Comparison of ENCODE assay signal across 13 cellular contexts in genomic region chr4:2949782-2950125, GRCh38.
"Had no signal": no experiment of that assay in that cellular context is flagged by ENCODE, and none has a peak within 500 bp of the region (broad histone marks: within the 10 kb centered on the region; RNA-seq: fewer than 3 reads in every experiment).

No MANE protein-coding gene starts in this region.

- H3K27me3 Mint-ChIP-seq: progenitor cell of endocrine pancreas had no signal

- H3K27ac Mint-ChIP-seq: T-helper 1 cell treated with Interleukin-12 subunit alpha and Interleukin-12 subunit beta and Interleukin-4 antibody, amounts not matched to agents 30 μg/mL and 1 μg/mL, for 36 hours had no signal

- DNase-seq: activated CD8-positive, alpha-beta memory T cell treated with anti-CD3 and anti-CD28 coated beads for 24 hours; activated CD8-positive, alpha-beta memory T cell treated with anti-CD3 and anti-CD28 coated beads, Interleukin-2, amount 50 U/mL, for 48 hours; activated naive CD4-positive, alpha-beta T cell; effector CD4-positive, alpha-beta T cell; left ventricle myocardium superior; stimulated activated CD4-positive, alpha-beta T cell treated with anti-CD3 and anti-CD28 coated beads, Interleukin-2, amount 100 ng/mL, for 24 hours; thyroid gland had no signal

- H3K4me3 Mint-ChIP-seq: T-helper 1 cell treated with Interleukin-12 subunit alpha and Interleukin-12 subunit beta and Interleukin-4 antibody, amounts not matched to agents 30 μg/mL and 1 μg/mL, for 36 hours had no signal

- H3K27ac ChIP-seq: adrenal gland, breast epithelium, SJSA1, thyroid gland, VCaP had no signal

- ATAC-seq: left ventricle myocardium superior had no signal

- H3K9me3 Mint-ChIP-seq: T-helper 1 cell treated with Interleukin-12 subunit alpha and Interleukin-12 subunit beta and Interleukin-4 antibody, amounts not matched to agents 30 μg/mL and 1 μg/mL, for 36 hours had no signal
